Comparison of ENCODE assay signal across 16 cellular contexts in genomic region chr5:150034677-150035076, GRCh38. TPM values are rescaled to one million over a fixed set of nuclear protein-coding genes. Genes with fewer than 3 reads are reported as not detected.
DNase-seq lines count a peak whose midpoint lies in the region; ATAC-seq and TF ChIP-seq lines count a peak whose summit lies in the region.
"Had no signal": no experiment of that assay in that cellular context is flagged by ENCODE, and none has a peak within 500 bp of the region (broad histone marks: within the 10 kb centered on the region; RNA-seq: fewer than 3 reads in every experiment).

No MANE protein-coding gene starts in this region.

- WGBS in gastroesophageal sphincter (ENCODE audit: low coverage in 1 of 2), 2 donors = 79 to 81% methylated on average over 3 to 4 of the region's 4 CpGs

- peak; percentile 58 for ATAC-seq in gastroesophageal sphincter
- ATAC-seq: GM23338 had no signal

- no peak for TF ChIP-seq POLR2A in gastroesophageal sphincter (IDR thresholded peaks at IDR 0.05)

- peaks cover 0 to 100% of the 10 kb centered on the region in 2 donors for H3K36me3 ChIP-seq in gastroesophageal sphincter
- H3K36me3 ChIP-seq in effector memory CD4-positive, alpha-beta T cell (ENCODE audit: control insufficient read depth, insufficient read depth, low read length) = peaks cover 80% of the 10 kb centered on the region

- H3K27ac ChIP-seq in gastroesophageal sphincter = no peak overlapping the region
- no peak overlapping the region for H3K27ac ChIP-seq in effector memory CD4-positive, alpha-beta T cell (ENCODE audit: insufficient read depth, low read length, poor library complexity, severe bottlenecking)

- H3K4me3 ChIP-seq in gastroesophageal sphincter = no peak overlapping the region
- H3K4me3 ChIP-seq in effector memory CD4-positive, alpha-beta T cell (ENCODE audit: insufficient read depth, low read depth, low read length, poor library complexity, severe bottlenecking) = no peak overlapping the region
- H3K4me3 ChIP-seq: GM23338, lung had no signal

- no peak for TF ChIP-seq EP300 in gastroesophageal sphincter (IDR thresholded peaks at IDR 0.05)

- no peaks in the 10 kb centered on the region for H3K9me3 ChIP-seq in gastroesophageal sphincter
- H3K9me3 ChIP-seq in effector memory CD4-positive, alpha-beta T cell (ENCODE audit: control insufficient read depth, low read length) = no peaks in the 10 kb centered on the region

- H3K27me3 ChIP-seq in gastroesophageal sphincter = no peaks in the 10 kb centered on the region
- no peaks in the 10 kb centered on the region for H3K27me3 ChIP-seq in effector memory CD4-positive, alpha-beta T cell (replicated peaks; ENCODE audit: control insufficient read depth, insufficient read depth, low read length, poor library complexity, severe bottlenecking)

- peak; percentile 52 for DNase-seq in A172 (ENCODE audit: low spot score)
- DNase-seq in GM04504 (ENCODE audit: low read depth) = peak; percentile 86
- peak; percentile 96 for DNase-seq in RPMI7951 (ENCODE audit: low read depth)
- DNase-seq in effector memory CD4-positive, alpha-beta T cell = no peak
- DNase-seq in midbrain (lab: John Stamatoyannopoulos, UW) = no peak
- DNase-seq in NCI-H345 (lab: John Stamatoyannopoulos, UW) = no peak
- DNase-seq in activated naive CD4-positive, alpha-beta T cell (lab: John Stamatoyannopoulos, UW) = no peak
- DNase-seq: activated B cell treated with CpG ODN at 0.5 μM for 24 hours; amygdala; effector CD4-positive, alpha-beta T cell; NCI-H2081 treated with DMSO at 0.1 percent for 48 hours; NK-92 treated with Interleukin-12 subunit alpha and Interleukin-12 subunit beta, amount 100 ng/mL, for 24 hours; trophoblast cell had no signal

- peaks cover 0 to 3% (median 0%) of the 10 kb centered on the region in 3 donors for H3K4me1 ChIP-seq in gastroesophageal sphincter
- H3K4me1 ChIP-seq in effector memory CD4-positive, alpha-beta T cell (ENCODE audit: control insufficient read depth, insufficient read depth, low read length, poor library complexity, severe bottlenecking) = no peaks in the 10 kb centered on the region

- no peak for TF ChIP-seq CTCF in gastroesophageal sphincter (IDR thresholded peaks at IDR 0.05)

RNA-seq across cellular contexts. Expression of gene HMGXB3, which starts 34.1 kb away (rescaled TPM):
- 36.8 and 37.1 TPM in 2 replicates for total RNA-seq in A172 (2014; rRNA removed; shearing (Covaris generic))
- total RNA-seq in RPMI7951 (2014; rRNA removed; shearing (Covaris generic)) = 28.1 and 28.4 TPM in 2 replicates
- total RNA-seq in gastroesophageal sphincter = 10 to 100 TPM; 21.8 to 30.2 (median 24.2) TPM

RNA-seq across cellular contexts. Expression of gene TIGD6, which starts 34.2 kb away (rescaled TPM):
- total RNA-seq in A172 (2014; rRNA removed; shearing (Covaris generic)) = 8.1 and 14.3 TPM in 2 replicates
- 4.4 and 7.0 TPM in 2 replicates for total RNA-seq in RPMI7951 (2014; rRNA removed; shearing (Covaris generic))
- total RNA-seq in gastroesophageal sphincter = 1 to 10 TPM; 2.4 to 5.1 (median 3.8) TPM

RNA-seq across cellular contexts. Expression of gene CSF1R, which starts 51.7 kb away (rescaled TPM):
- 0.84 and 0.96 TPM in 2 replicates for total RNA-seq in A172 (2014; rRNA removed; shearing (Covaris generic))
- 2.5 and 4.3 TPM in 2 replicates for total RNA-seq in RPMI7951 (2014; rRNA removed; shearing (Covaris generic))
- total RNA-seq in gastroesophageal sphincter = 10 to 100 TPM; 12.3 to 58.0 (median 35.2) TPM
- total RNA-seq: GM23338 had no signal

Comparison
In these comparisons a context has a peak if more than half of its experiments do, and no peak if none do; other contexts are left out.
1. DNase-seq: peak in A172 (single experiment), GM04504 (single experiment) and RPMI7951 (single experiment); none in effector memory CD4-positive, alpha-beta T cell (0 of 3), midbrain (single experiment), NCI-H345 (single experiment) and activated naive CD4-positive, alpha-beta T cell (0 of 4).